In genomic region chr5:62661126-62661525, GRCh38 we compare ENCODE assay signal across 1 cellular context.
TF ChIP-seq lines count a peak whose summit lies in the region.

No MANE protein-coding gene starts in this region.

TF ChIP-seq in H1, 55 proteins besides CTCF, POLR2A, EP300 and RAD21 (continued from another document):
- TF ChIP-seq KDM1A (IDR thresholded peaks at IDR 0.05; ENCODE audit: borderline replicate concordance, low read length) (no peak), CEBPB (IDR thresholded peaks at IDR 0.05; ENCODE audit: low read depth, low read length) (no peak), RNF2 (IDR thresholded peaks at IDR 0.05; ENCODE audit: borderline replicate concordance, low read depth, low read length, missing control alignments, poor library complexity, severe bottlenecking) (no peak), BCL11A (IDR thresholded peaks at IDR 0.05; ENCODE audit: low read depth in 2 of 2, low read length in 2 of 2) (no peak), POU5F1 (IDR thresholded peaks at IDR 0.05; ENCODE audit: low read depth, low read length) (no peak), SIX5 (IDR thresholded peaks at IDR 0.05; ENCODE audit: low read depth, low read length) (no peak), KDM4A (IDR thresholded peaks at IDR 0.05; ENCODE audit: low read depth, low read length, severe bottlenecking) (no peak), EZH2 (IDR thresholded peaks at IDR 0.05; ENCODE audit: low read depth, low read length, severe bottlenecking) (no peak), BACH1 (IDR thresholded peaks at IDR 0.05; ENCODE audit: low read length) (no peak), SRF (IDR thresholded peaks at IDR 0.05; ENCODE audit: low read depth, low read length) (no peak), NANOG (IDR thresholded peaks at IDR 0.05; ENCODE audit: insufficient read depth, low read depth, low read length, poor library complexity, severe bottlenecking) (no peak), POLR2AphosphoS5 (IDR thresholded peaks at IDR 0.05; ENCODE audit: low read depth, low read length) (no peak), JUND (IDR thresholded peaks at IDR 0.05; ENCODE audit: low read length) (no peak)
- TF ChIP-seq, protein P1, sequence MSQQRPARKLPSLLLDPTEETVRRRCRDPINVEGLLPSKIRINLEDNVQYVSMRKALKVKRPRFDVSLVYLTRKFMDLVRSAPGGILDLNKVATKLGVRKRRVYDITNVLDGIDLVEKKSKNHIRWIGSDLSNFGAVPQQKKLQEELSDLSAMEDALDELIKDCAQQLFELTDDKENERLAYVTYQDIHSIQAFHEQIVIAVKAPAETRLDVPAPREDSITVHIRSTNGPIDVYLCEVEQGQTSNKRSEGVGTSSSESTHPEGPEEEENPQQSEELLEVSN (IDR thresholded peaks at IDR 0.05) = no peak
TF ChIP-seq in H1: peak in this region for 0.
